1 cellular context compared by ENCODE assay signal in genomic region chr2:228983700-228984099, GRCh38.
TF ChIP-seq lines count a peak whose summit lies in the region.

No MANE protein-coding gene starts in this region.

TF ChIP-seq in GM12878, 131 proteins besides CTCF, POLR2A, EP300 and RAD21 (continued from another document):
- TF ChIP-seq RB1 (IDR thresholded peaks at IDR 0.05; ENCODE audit: borderline replicate concordance) (no peak), RCOR1 (conservative IDR thresholded peaks at IDR 0.05; ENCODE audit: low read depth, low read length) (no peak), NR2F1 (conservative IDR thresholded peaks at IDR 0.05) (no peak), ZBTB40 (IDR thresholded peaks at IDR 0.05; ENCODE audit: borderline replicate concordance) (no peak), HDAC2 (IDR thresholded peaks at IDR 0.05) (no peak), YY1 (IDR thresholded peaks at IDR 0.05; ENCODE audit: low read depth, low read length) (no peak), SREBF1 (IDR thresholded peaks at IDR 0.05; ENCODE audit: low read length) (no peak), ZZZ3 (IDR thresholded peaks at IDR 0.05; ENCODE audit: control insufficient read depth, insufficient read length, low read depth) (no peak), ETV6 (conservative IDR thresholded peaks at IDR 0.05 in 1 of 2, IDR thresholded peaks at IDR 0.05 in 1 of 2; ENCODE audit: borderline replicate concordance in 1 of 2, low read depth in 1 of 2) (no peak), BCL3 (IDR thresholded peaks at IDR 0.05; ENCODE audit: borderline replicate concordance, insufficient read depth, low read depth, low read length, poor library complexity, severe bottlenecking) (no peak), EED (IDR thresholded peaks at IDR 0.05; ENCODE audit: low read depth) (no peak), MAX (IDR thresholded peaks at IDR 0.05; ENCODE audit: low read depth, low read length) (no peak), TARDBP (IDR thresholded peaks at IDR 0.05; ENCODE audit: borderline replicate concordance) (no peak), ATF2 (IDR thresholded peaks at IDR 0.05; ENCODE audit: low read length) (no peak), NRF1 (conservative IDR thresholded peaks at IDR 0.05; ENCODE audit: low read depth, low read length) (no peak), SIN3A (IDR thresholded peaks at IDR 0.05; ENCODE audit: low read depth, low read length) (no peak)
TF ChIP-seq in GM12878: peak in this region for 0.
